27 cellular contexts compared by ENCODE assay signal in genomic region chr1:2473198-2473597, GRCh38. TPM values are rescaled to one million over a fixed set of nuclear protein-coding genes. Genes with fewer than 3 reads are reported as not detected.
"Had no signal": no experiment of that assay in that cellular context is flagged by ENCODE, and none has a peak within 500 bp of the region (broad histone marks: within the 10 kb centered on the region; RNA-seq: fewer than 3 reads in every experiment).

No MANE protein-coding gene starts in this region.

- DNase-seq: activated CD4-positive, alpha-beta T cell treated with anti-CD3 and anti-CD28 coated beads for 36 hours; activated CD4-positive, alpha-beta T cell treated with anti-CD3 and anti-CD28 coated beads, Interleukin-2, amount 10 ng/mL, durations not matched to agents 7 days and 5 days; activated CD4-positive, alpha-beta T cell treated with anti-CD3 and anti-CD28 coated beads, Interleukin-2, amount 50 U/mL, for 48 hours; activated CD8-positive, alpha-beta T cell treated with anti-CD3 and anti-CD28 coated beads, Interleukin-2, amount 10 ng/mL, durations not matched to agents 7 days and 5 days; activated naive CD4-positive, alpha-beta T cell treated with anti-CD3 and anti-CD28 coated beads, Interleukin-2, amount 10 ng/mL, durations not matched to agents 7 days and 5 days; activated naive CD8-positive, alpha-beta T cell treated with anti-CD3 and anti-CD28 coated beads, Interleukin-2, amount 50 U/mL, for 24 hours; activated T-cell treated with anti-CD3 and anti-CD28 coated beads, Interleukin-2, amount 50 U/mL, for 4 hours; anterior cingulate cortex; Kasumi-1; KG1; MM.1S; MV-4-11; NCI-H1092; NCI-H187; NCI-H2029 treated with DMSO at 0.1 percent for 48 hours; NCI-H2107; NCI-H2171; NCI-H510A; NCI-H526; NCI-H748 treated with DMSO at 0.1 percent for 48 hours; NK-92 treated with Interleukin-12 subunit alpha and Interleukin-12 subunit beta, amount 100 ng/mL, for 24 hours; PC-9; SHP77; SJCRH30 had no signal

- H3K4me2 ChIP-seq: PC-9 had no signal

- ATAC-seq: activated CD4-positive, alpha-beta T cell treated with anti-CD3 and anti-CD28 coated beads for 36 hours; activated CD4-positive, CD25-positive, alpha-beta regulatory T cell treated with anti-CD3 and anti-CD28 coated beads, Interleukin-2, amount 50 U/mL, for 24 hours; activated CD8-positive, alpha-beta T cell treated with anti-CD3 and anti-CD28 coated beads, Interleukin-2, amount 10 ng/mL, durations not matched to agents 7 days and 5 days; activated naive CD8-positive, alpha-beta T cell treated with anti-CD3 and anti-CD28 coated beads, Interleukin-2, amount 50 U/mL, for 24 hours; activated T-cell treated with anti-CD3 and anti-CD28 coated beads, Interleukin-2, amount 50 U/mL, for 4 hours had no signal

- H3K36me3 ChIP-seq: cardiac muscle cell, SJCRH30 had no signal

- H3K4me1 ChIP-seq: SJCRH30 had no signal

- H3K27ac ChIP-seq: cardiac muscle cell, PC-9, SJCRH30, SK-N-MC had no signal

- H2AFZ ChIP-seq: PC-9 had no signal

- H3K4me3 ChIP-seq: cardiac muscle cell, PC-9, SJCRH30, SK-N-MC had no signal

- H3K9me3 ChIP-seq: SJCRH30 had no signal

- H3K27me3 ChIP-seq: cardiac muscle cell had no signal

RNA-seq across cellular contexts. Expression of gene HES5, which starts 56.9 kb away (rescaled TPM):
- polyA plus RNA-seq: cardiac muscle cell had no signal
